In the genomic region with DNA sequence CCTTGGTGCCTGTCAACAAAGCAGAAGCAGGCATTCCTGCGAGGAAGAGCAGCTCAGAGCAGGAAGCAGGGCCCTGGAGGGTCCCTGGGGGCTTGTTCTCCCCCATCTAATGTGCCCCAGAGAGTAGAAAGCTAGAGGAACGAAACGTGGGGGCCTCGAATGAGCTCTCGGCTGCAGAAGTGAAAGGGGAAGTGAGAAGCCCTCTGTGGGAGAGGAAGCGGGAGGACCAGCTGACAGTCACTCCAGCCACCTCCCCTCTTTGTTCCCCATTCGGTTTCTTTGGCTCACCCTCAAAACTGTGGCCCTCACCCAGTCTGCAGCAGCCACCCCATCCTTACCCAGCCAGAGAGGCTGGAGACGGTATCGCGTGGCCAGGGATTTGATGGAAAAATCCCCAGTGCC, we compare ENCODE assay signal across 8 cellular contexts. TPM values are rescaled to one million over a fixed set of nuclear protein-coding genes. Genes with fewer than 3 reads are reported as not detected.
A peak's percentile ranks its signal among the peaks of the same experiment; 100 is the strongest.
DNase-seq lines count a peak whose midpoint lies in the region; ATAC-seq and TF ChIP-seq lines count a peak whose summit lies in the region.

No MANE protein-coding gene starts in this region.

- H3K27ac Mint-ChIP-seq in activated T-helper 1 cell treated with anti-CD3 and anti-CD28 coated beads, Interleukin-12 subunit alpha, Interleukin-12 subunit beta, Interleukin-2, Interleukin-4 antibody, amounts not matched to agents 30 ng/mL and 10 ng/mL and 1 ng/mL, durations not matched to agents 14 hours and 24 hours and 36 hours, result peak overlapping the region; percentile 58
- peak overlapping the region; percentile 67 to 92 (median 84) for H3K27ac Mint-ChIP-seq in naive B cell

- peaks cover 3% of the 10 kb centered on the region for H3K9me3 Mint-ChIP-seq in activated T-helper 1 cell treated with anti-CD3 and anti-CD28 coated beads, Interleukin-12 subunit alpha, Interleukin-12 subunit beta, Interleukin-2, Interleukin-4 antibody, amounts not matched to agents 30 ng/mL and 10 ng/mL and 1 ng/mL, durations not matched to agents 14 hours and 24 hours and 36 hours
- H3K9me3 Mint-ChIP-seq in naive B cell, result peaks cover 0 to 6% (median 1%) of the 10 kb centered on the region in 7 donors

- TF ChIP-seq CTCF in GM12865 (IDR thresholded peaks at IDR 0.05; ENCODE audit: insufficient read depth, low read depth, low read length, missing control alignments) (no peak), omental fat pad (IDR thresholded peaks at IDR 0.05) (no peak)

- DNase-seq in GM12865 (ENCODE audit: low read depth) (peak; percentile 92), naive B cell (peak; percentile 88), COR-L47 (lab: John Stamatoyannopoulos, UW) (no peak), NCI-H524 treated with DMSO at 0.1 percent for 48 hours (lab: John Stamatoyannopoulos, UW) (no peak), omental fat pad (ENCODE audit: low spot score) (no peak)
- peak; percentile 34 for DNase-seq in activated T-helper 1 cell treated with anti-CD3 and anti-CD28 coated beads, Interleukin-12 subunit alpha, Interleukin-12 subunit beta, Interleukin-2, Interleukin-4 antibody, amounts not matched to agents 30 ng/mL and 10 ng/mL and 1 ng/mL, durations not matched to agents 14 hours and 24 hours and 36 hours (ENCODE audit: low spot score)

- no peaks in the 10 kb centered on the region for H3K27me3 Mint-ChIP-seq in activated T-helper 1 cell treated with anti-CD3 and anti-CD28 coated beads, Interleukin-12 subunit alpha, Interleukin-12 subunit beta, Interleukin-2, Interleukin-4 antibody, amounts not matched to agents 30 ng/mL and 10 ng/mL and 1 ng/mL, durations not matched to agents 14 hours and 24 hours and 36 hours (ENCODE audit: insufficient read depth)
- H3K27me3 Mint-ChIP-seq in naive B cell, result no peaks in the 10 kb centered on the region

- intact Hi-C loops in activated T-helper 1 cell treated with anti-CD3 and anti-CD28 coated beads, Interleukin-12 subunit alpha, Interleukin-12 subunit beta, Interleukin-2, Interleukin-4 antibody, amounts not matched to agents 30 ng/mL and 10 ng/mL and 1 ng/mL, durations not matched to agents 14 hours and 24 hours and 36 hours (cut with micrococcal nuclease), result no loop called here

- ATAC-seq in GM21515 (IDR thresholded peaks at IDR 0.05; ENCODE audit: unreplicated experiment) (peak; percentile 78), HG03575 (IDR thresholded peaks at IDR 0.05; ENCODE audit: extremely low read depth, insufficient number of reproducible peaks, low FRiP score, unreplicated experiment) (peak; percentile 72), naive B cell (ENCODE audit: low read depth in 2 of 2) (peak; percentile 95 to 96), omental fat pad (ENCODE audit: low FRiP score) (no peak)

- peak overlapping the region; percentile 37 for H3K4me3 Mint-ChIP-seq in activated T-helper 1 cell treated with anti-CD3 and anti-CD28 coated beads, Interleukin-12 subunit alpha, Interleukin-12 subunit beta, Interleukin-2, Interleukin-4 antibody, amounts not matched to agents 30 ng/mL and 10 ng/mL and 1 ng/mL, durations not matched to agents 14 hours and 24 hours and 36 hours
- H3K4me3 Mint-ChIP-seq in naive B cell, result peak overlapping the region; percentile 5 to 83 (median 59)

- H3K36me3 Mint-ChIP-seq in activated T-helper 1 cell treated with anti-CD3 and anti-CD28 coated beads, Interleukin-12 subunit alpha, Interleukin-12 subunit beta, Interleukin-2, Interleukin-4 antibody, amounts not matched to agents 30 ng/mL and 10 ng/mL and 1 ng/mL, durations not matched to agents 14 hours and 24 hours and 36 hours (ENCODE audit: low read depth), result no peaks in the 10 kb centered on the region
- no peaks in the 10 kb centered on the region for H3K36me3 Mint-ChIP-seq in naive B cell

- H3K4me3 ChIP-seq in GM12865 (ENCODE audit: low read depth, low read length), result peak overlapping the region; percentile 3; the same call in 1 of the 2 replicates

- H3K4me1 Mint-ChIP-seq in activated T-helper 1 cell treated with anti-CD3 and anti-CD28 coated beads, Interleukin-12 subunit alpha, Interleukin-12 subunit beta, Interleukin-2, Interleukin-4 antibody, amounts not matched to agents 30 ng/mL and 10 ng/mL and 1 ng/mL, durations not matched to agents 14 hours and 24 hours and 36 hours (ENCODE audit: low read depth), result peaks cover 53% of the 10 kb centered on the region
- H3K4me1 Mint-ChIP-seq in naive B cell, result peaks cover 28 to 51% (median 38%) of the 10 kb centered on the region in 3 donors

RNA-seq across cellular contexts. Expression of gene C10orf105, which starts 25.0 kb away (rescaled TPM):
- 0.18 and 0.32 TPM in 2 replicates for total RNA-seq in activated T-helper 1 cell treated with anti-CD3 and anti-CD28 coated beads, Interleukin-12 subunit alpha, Interleukin-12 subunit beta, Interleukin-2, Interleukin-4 antibody, amounts not matched to agents 30 ng/mL and 10 ng/mL and 1 ng/mL, durations not matched to agents 14 hours and 24 hours and 36 hours
- polyA plus RNA-seq in naive B cell (ENCODE audit: low read depth in 6 of 6), result not detected
- total RNA-seq in omental fat pad, result under 1 TPM; 0.16 to 0.56 (median 0.31) TPM

Comparison
In these comparisons a context has a peak if more than half of its experiments do, and no peak if none do; other contexts are left out.
1. DNase-seq: peak in GM12865 (single experiment), activated T-helper 1 cell treated with anti-CD3 and anti-CD28 coated beads, Interleukin-12 subunit alpha, Interleukin-12 subunit beta, Interleukin-2, Interleukin-4 antibody, amounts not matched to agents 30 ng/mL and 10 ng/mL and 1 ng/mL, durations not matched to agents 14 hours and 24 hours and 36 hours (single experiment) and naive B cell (single experiment); none in COR-L47 (single experiment), NCI-H524 treated with DMSO at 0.1 percent for 48 hours (single experiment) and omental fat pad (single experiment).